ENCODE assay signal across 11 cellular contexts in genomic region chr10:114486938-114487814, GRCh38.
DNase-seq lines count a peak whose midpoint lies in the region; ATAC-seq and TF ChIP-seq lines count a peak whose summit lies in the region.
"Had no signal": no experiment of that assay in that cellular context is flagged by ENCODE, and none has a peak within 500 bp of the region (broad histone marks: within the 10 kb centered on the region; RNA-seq: fewer than 3 reads in every experiment).

No MANE protein-coding gene starts in this region.

- no peaks in the 10 kb centered on the region for H3K27me3 ChIP-seq in left ventricle myocardium inferior (ENCODE audit: low read depth)
- no peaks in the 10 kb centered on the region for H3K27me3 ChIP-seq in endodermal cell (ENCODE audit: control insufficient read depth, insufficient read depth, low read length, poor library complexity, severe bottlenecking)
- no peaks in the 10 kb centered on the region for H3K27me3 ChIP-seq in testis
- H3K27me3 ChIP-seq: tibial nerve had no signal

- no peak overlapping the region for H3K9ac ChIP-seq in endodermal cell (ENCODE audit: extremely low read depth, low read length, poor library complexity, severe bottlenecking)

- H3K4me3 Mint-ChIP-seq in endodermal cell, result no peak overlapping the region

- H3K4me1 Mint-ChIP-seq in endodermal cell, result peaks cover 15% of the 10 kb centered on the region

- ATAC-seq in left cardiac atrium (no peak), left lobe of liver (no peak)
- ATAC-seq: mucosa of descending colon had no signal

- peaks cover 99% of the 10 kb centered on the region for H3K4me1 ChIP-seq in left ventricle myocardium inferior
- no peaks in the 10 kb centered on the region for H3K4me1 ChIP-seq in endodermal cell (ENCODE audit: control insufficient read depth, insufficient read depth, low read length)
- H3K4me1 ChIP-seq in testis, result peaks cover 52% of the 10 kb centered on the region

- H3K27ac ChIP-seq in left ventricle myocardium inferior (replicated peaks), result peak overlapping the region; percentile 92
- H3K27ac ChIP-seq in endodermal cell (ENCODE audit: low read depth, low read length), result no peak overlapping the region
- H3K27ac ChIP-seq in testis, result peak overlapping the region; percentile 33 to 83

- peaks cover 19% of the 10 kb centered on the region for H3K36me3 Mint-ChIP-seq in endodermal cell (ENCODE audit: low read depth)

- H3K9me3 Mint-ChIP-seq in endodermal cell, result peaks cover 8% of the 10 kb centered on the region

- DNase-seq in left ventricle myocardium inferior, result no peak
- DNase-seq in left cardiac atrium, result no peak
- DNase-seq in NCI-H345 (lab: John Stamatoyannopoulos, UW), result peak; percentile 12
- no peak for DNase-seq in endodermal cell
- no peak for DNase-seq in testis
- no peak for DNase-seq in left lobe of liver (ENCODE audit: low spot score)
- DNase-seq in NCI-H2107 treated with DMSO at 0.1 percent for 48 hours (lab: John Stamatoyannopoulos, UW; ENCODE audit: unreplicated experiment), result no peak
- DNase-seq in 8988T, result no peak
- DNase-seq: COR-L47, mucosa of descending colon had no signal

- 90 to 92% methylated on average over 10 of the region's 10 CpGs for WGBS in endodermal cell (ENCODE audit: insufficient coverage in 1 of 2, insufficient read length in 1 of 2), 2 experiments
- 81% methylated on average over 10 of the region's 10 CpGs for WGBS in testis, 2 donors

- intact Hi-C loops in left ventricle myocardium inferior (cut with micrococcal nuclease), result no loop called here
- intact Hi-C loops in left cardiac atrium (cut with DNase I), result no loop called here
- intact Hi-C loops in testis (cut with DNase I; ENCODE audit: low total_unique reads), result no loop called here

- H3K4me3 ChIP-seq in left ventricle myocardium inferior (no peak overlapping the region), endodermal cell (ENCODE audit: low read length) (no peak overlapping the region), testis (no peak overlapping the region)
- H3K4me3 ChIP-seq: mucosa of descending colon, tibial nerve had no signal

- no peak for TF ChIP-seq CTCF in left ventricle myocardium inferior (IDR thresholded peaks at IDR 0.05; ENCODE audit: borderline replicate concordance)
- peak; percentile 56 for TF ChIP-seq CTCF in endodermal cell (conservative IDR thresholded peaks at IDR 0.05)
- TF ChIP-seq CTCF in testis (IDR thresholded peaks at IDR 0.05), result no peak

- peaks cover 75% of the 10 kb centered on the region for H3K36me3 ChIP-seq in left ventricle myocardium inferior
- peaks cover 15% of the 10 kb centered on the region for H3K36me3 ChIP-seq in endodermal cell (ENCODE audit: control insufficient read depth, insufficient read depth, low read length)
- H3K36me3 ChIP-seq in testis (ENCODE audit: low read depth, missing control alignments), result no peaks in the 10 kb centered on the region

- peak overlapping the region; percentile 4 for H3K27ac Mint-ChIP-seq in endodermal cell

- TF ChIP-seq POLR2A in testis (IDR thresholded peaks at IDR 0.05), result no peak

- H3K9me3 ChIP-seq in left ventricle myocardium inferior (replicated peaks), result no peaks in the 10 kb centered on the region
- H3K9me3 ChIP-seq in endodermal cell (ENCODE audit: control insufficient read depth, low read length), result no peaks in the 10 kb centered on the region
- no peaks in the 10 kb centered on the region for H3K9me3 ChIP-seq in testis
- H3K9me3 ChIP-seq: mucosa of descending colon, tibial nerve had no signal

- no peaks in the 10 kb centered on the region for H3K27me3 Mint-ChIP-seq in endodermal cell (ENCODE audit: insufficient read depth)
